In the genomic region with DNA sequence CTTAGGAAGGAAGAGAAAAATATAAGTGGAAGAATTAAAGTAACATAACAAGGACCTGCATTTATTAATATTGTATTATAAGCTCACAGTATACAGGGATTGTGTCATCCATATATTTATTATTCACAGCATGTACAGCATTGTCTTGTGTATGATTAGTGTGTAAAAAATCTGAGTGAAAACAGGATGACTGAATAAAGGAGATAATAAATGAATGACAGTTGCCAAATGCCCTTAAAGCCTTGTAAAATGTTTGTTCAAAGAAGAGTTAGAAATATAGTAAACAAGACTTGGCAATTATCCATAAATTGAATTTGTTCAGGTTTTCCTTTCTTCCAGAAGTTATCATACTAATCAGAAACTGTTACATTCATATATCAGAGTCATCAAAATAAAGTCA, we compare ENCODE assay signal across 16 cellular contexts.
DNase-seq lines count a peak whose midpoint lies in the region; ATAC-seq, FAIRE-seq and TF ChIP-seq lines count a peak whose summit lies in the region.
"Had no signal": no experiment of that assay in that cellular context is flagged by ENCODE, and none has a peak within 500 bp of the region (broad histone marks: within the 10 kb centered on the region; RNA-seq: fewer than 3 reads in every experiment).

No MANE protein-coding gene starts in this region.

- H3K36me3 ChIP-seq in astrocyte (ENCODE audit: insufficient read depth, low read length) (no peaks in the 10 kb centered on the region), tibial artery (no peaks in the 10 kb centered on the region)

- H3K4me2 ChIP-seq in astrocyte (ENCODE audit: low read length): no peak overlapping the region

- H3K36me3 Mint-ChIP-seq in Calu3 (ENCODE audit: insufficient read depth, unreplicated experiment) (peaks cover 37% of the 10 kb centered on the region), astrocyte (ENCODE audit: low read depth, unreplicated experiment) (no peaks in the 10 kb centered on the region)
- H3K36me3 Mint-ChIP-seq in activated CD8-positive, alpha-beta memory T cell treated with anti-CD3 and anti-CD28 coated beads, Interleukin-2, amount 10 ng/mL, durations not matched to agents 7 days and 5 days: no peaks in the 10 kb centered on the region
- H3K36me3 Mint-ChIP-seq: CD4-positive, alpha-beta memory T cell had no signal

- no TSS peak for BruUV-seq in Calu3 (replicated peaks; lab: Mats Ljungman, UMichigan)

- H3K79me2 ChIP-seq in astrocyte (ENCODE audit: insufficient read depth, low read length): no peaks in the 10 kb centered on the region

- H3K9me3 Mint-ChIP-seq in Calu3 (ENCODE audit: low read depth, unreplicated experiment) (no peaks in the 10 kb centered on the region), astrocyte (ENCODE audit: unreplicated experiment) (no peaks in the 10 kb centered on the region)
- no peaks in the 10 kb centered on the region for H3K9me3 Mint-ChIP-seq in activated CD8-positive, alpha-beta memory T cell treated with anti-CD3 and anti-CD28 coated beads, Interleukin-2, amount 10 ng/mL, durations not matched to agents 7 days and 5 days (ENCODE audit: low read depth)

- intact Hi-C loops in Calu3 (cut with micrococcal nuclease; ENCODE audit: unreplicated experiment) (loop anchor here (2.0 to 5.0 kb wide), 4 partner anchors 169 to 301 kb away; no protein-coding TSS in a partner anchor), tibial artery (cut with DNase I; ENCODE audit: low total_unique reads) (no loop called here)

- H3K27me3 Mint-ChIP-seq in Calu3 (ENCODE audit: unreplicated experiment): no peaks in the 10 kb centered on the region
- no peaks in the 10 kb centered on the region for H3K27me3 Mint-ChIP-seq in astrocyte (ENCODE audit: low read depth, unreplicated experiment)
- H3K27me3 Mint-ChIP-seq in activated CD8-positive, alpha-beta memory T cell treated with anti-CD3 and anti-CD28 coated beads, Interleukin-2, amount 10 ng/mL, durations not matched to agents 7 days and 5 days: peaks cover 6% of the 10 kb centered on the region

- peaks cover 14% of the 10 kb centered on the region for H3K27me3 ChIP-seq in astrocyte (ENCODE audit: insufficient read depth, low read length)
- no peaks in the 10 kb centered on the region for H3K27me3 ChIP-seq in tibial artery

- H4K20me1 ChIP-seq in astrocyte (ENCODE audit: insufficient read depth, low read length): no peaks in the 10 kb centered on the region

- CTCF ChIA-PET in Calu3 (lab: Charles Lee): interaction anchor here (0.6 to 6.4 kb wide), 4 partner anchors 39 to 827 kb away, joined by 3 to 37 read pairs (median 6); no protein-coding TSS in a partner anchor
- CTCF ChIA-PET in activated CD8-positive, alpha-beta memory T cell treated with anti-CD3 and anti-CD28 coated beads, Interleukin-2, amount 10 ng/mL, durations not matched to agents 7 days and 5 days (lab: Charles Lee): no interaction called here

- no peak overlapping the region for H3K9ac ChIP-seq in astrocyte (ENCODE audit: low read length)

- peak overlapping the region; percentile 91 for H3K27ac Mint-ChIP-seq in Calu3 (ENCODE audit: unreplicated experiment)
- peak overlapping the region; percentile 59 for H3K27ac Mint-ChIP-seq in astrocyte (ENCODE audit: unreplicated experiment)
- no peak overlapping the region for H3K27ac Mint-ChIP-seq in activated CD8-positive, alpha-beta memory T cell treated with anti-CD3 and anti-CD28 coated beads, Interleukin-2, amount 10 ng/mL, durations not matched to agents 7 days and 5 days
- H3K27ac Mint-ChIP-seq: B cell; CD4-positive, alpha-beta memory T cell had no signal

- H3K4me3 Mint-ChIP-seq in Calu3 (ENCODE audit: low read depth, unreplicated experiment) (no peak overlapping the region), astrocyte (ENCODE audit: unreplicated experiment) (no peak overlapping the region)
- H3K4me3 Mint-ChIP-seq in activated CD8-positive, alpha-beta memory T cell treated with anti-CD3 and anti-CD28 coated beads, Interleukin-2, amount 10 ng/mL, durations not matched to agents 7 days and 5 days: no peak overlapping the region
- H3K4me3 Mint-ChIP-seq: B cell; CD4-positive, alpha-beta memory T cell had no signal

- no peak for DNase-seq in Calu3
- no peak for DNase-seq in astrocyte (ENCODE audit: low read depth)
- DNase-seq in epithelial cell of prostate (ENCODE audit: low read depth, low spot score): no peak
- DNase-seq in epidermal melanocyte (ENCODE audit: insufficient read length, low spot score): no peak
- DNase-seq in activated CD8-positive, alpha-beta memory T cell treated with anti-CD3 and anti-CD28 coated beads, Interleukin-2, amount 10 ng/mL, durations not matched to agents 7 days and 5 days: no peak
- no peak for DNase-seq in tibial artery
- DNase-seq in C1 segment of cervical spinal cord (lab: John Stamatoyannopoulos, UW): no peak
- DNase-seq: ACHN; CD4-positive, alpha-beta memory T cell; DND-41; GDM1; HCEC 1CT had no signal

- H3K4me1 ChIP-seq in astrocyte (ENCODE audit: insufficient read depth, low read length) (peaks cover 37% of the 10 kb centered on the region), tibial artery (peaks cover 0 to 4% (median 0%) of the 10 kb centered on the region in 4 donors)

- TF ChIP-seq CTCF in Calu3 (IDR thresholded peaks at IDR 0.05; ENCODE audit: unreplicated experiment) (no peak), astrocyte (IDR thresholded peaks at IDR 0.05; ENCODE audit: insufficient read depth, low read depth, low read length) (no peak), tibial artery (IDR thresholded peaks at IDR 0.05) (no peak)

- no peak for ATAC-seq in activated CD8-positive, alpha-beta memory T cell treated with anti-CD3 and anti-CD28 coated beads, Interleukin-2, amount 10 ng/mL, durations not matched to agents 7 days and 5 days

- FAIRE-seq in astrocyte (lab: Jason Lieb, UNC): peak; percentile 20
- FAIRE-seq: GM19239 had no signal

- H3K9me3 ChIP-seq in astrocyte (ENCODE audit: insufficient read depth, low read depth, low read length) (no peaks in the 10 kb centered on the region), tibial artery (no peaks in the 10 kb centered on the region)

- H2AFZ ChIP-seq in astrocyte (ENCODE audit: low read depth, low read length): no peak overlapping the region

- H3K27ac ChIP-seq in astrocyte (ENCODE audit: low read depth, low read length) (no peak overlapping the region), epithelial cell of prostate (peak overlapping the region; percentile 91), tibial artery (no peak overlapping the region)
- H3K27ac ChIP-seq: C4-2B, HL-60 had no signal

- no peak overlapping the region for H3K4me3 ChIP-seq in astrocyte (ENCODE audit: insufficient read depth, low read depth, low read length)
- H3K4me3 ChIP-seq in tibial artery: no peak overlapping the region

- H3K4me1 Mint-ChIP-seq in Calu3 (ENCODE audit: low read depth, unreplicated experiment): peaks cover 63% of the 10 kb centered on the region
- peaks cover 48% of the 10 kb centered on the region for H3K4me1 Mint-ChIP-seq in astrocyte (ENCODE audit: low read depth, unreplicated experiment)
- H3K4me1 Mint-ChIP-seq in activated CD8-positive, alpha-beta memory T cell treated with anti-CD3 and anti-CD28 coated beads, Interleukin-2, amount 10 ng/mL, durations not matched to agents 7 days and 5 days: no peaks in the 10 kb centered on the region
- H3K4me1 Mint-ChIP-seq: B cell had no signal
